ENCODE assay signal across 8 cellular contexts in the genomic region with DNA sequence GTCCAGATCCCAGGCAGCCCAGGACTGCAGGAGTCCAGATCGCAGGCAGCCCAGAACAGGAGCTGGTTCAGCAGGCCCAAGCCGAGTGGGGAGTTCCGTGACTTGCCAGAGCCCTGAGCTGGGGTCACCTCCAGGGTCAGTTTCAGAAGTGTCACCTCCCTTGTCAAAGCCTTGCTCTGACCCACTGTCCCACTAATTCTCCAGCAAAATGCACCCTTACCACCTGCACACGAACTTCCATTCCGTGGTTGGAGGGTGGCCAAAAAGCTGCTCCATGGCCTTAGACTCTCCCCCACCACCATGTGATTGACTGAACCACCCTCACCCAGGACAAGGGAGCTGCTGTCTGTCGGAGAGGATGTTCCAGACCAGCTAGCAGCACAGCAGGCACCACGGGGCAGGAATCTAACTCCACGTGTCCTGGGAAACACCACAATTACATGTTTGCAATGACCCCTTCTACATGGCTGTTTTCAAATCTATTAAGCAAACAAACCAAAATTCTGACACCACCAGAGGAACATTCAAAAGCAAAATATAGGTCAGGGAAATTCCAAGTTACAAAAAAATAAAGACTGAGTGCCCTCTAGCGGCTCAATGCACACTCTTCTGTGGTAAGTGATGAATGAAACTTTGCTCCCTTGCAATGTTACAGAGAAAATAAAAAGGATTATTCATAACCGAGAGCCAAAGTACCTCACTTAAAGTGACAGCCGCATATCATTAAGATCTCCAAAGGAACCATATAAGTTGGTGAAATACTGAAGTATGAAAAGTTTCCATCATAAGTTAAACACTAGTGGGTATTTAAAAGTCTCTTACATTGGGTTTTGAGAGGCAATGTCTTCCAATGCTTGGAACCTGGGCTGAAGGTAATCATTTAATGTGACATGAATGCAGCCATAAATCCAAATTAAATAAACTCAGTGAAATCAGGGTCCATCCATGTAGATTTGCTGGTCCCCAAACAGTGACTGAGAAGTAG.
A peak's percentile ranks its signal among the peaks of the same experiment; 100 is the strongest.
DNase-seq lines count a peak whose midpoint lies in the region; ATAC-seq, FAIRE-seq and TF ChIP-seq lines count a peak whose summit lies in the region.

No MANE protein-coding gene starts in this region.

- intact Hi-C loops in heart right ventricle (cut with DNase I) (loop anchor here in 5 of 10 donors (1.0 to 10.0 kb wide), 4 partner anchors 404 to 1261 kb away; a partner anchor contains a TSS), sigmoid colon (cut with DNase I) (loop anchor here (10.0 kb wide), 1 partner anchor 411 kb away; no protein-coding TSS in a partner anchor)

- CTCF ChIA-PET in CD8-positive, alpha-beta memory T cell (lab: Charles Lee) = interaction anchor here (1.1 kb wide), 1 partner anchor 9 kb away, joined by 3 read pairs; no protein-coding TSS in a partner anchor

- 50 to 54% methylated on average over 11 of the region's 11 CpGs for WGBS in heart right ventricle, 2 donors
- 45 to 60% methylated on average over 11 of the region's 11 CpGs for WGBS in sigmoid colon, 2 donors

- peaks cover 0 to 2% (median 0%) of the 10 kb centered on the region in 3 donors for H3K36me3 Mint-ChIP-seq in CD8-positive, alpha-beta memory T cell

- H3K9me3 Mint-ChIP-seq in CD8-positive, alpha-beta memory T cell = no peaks in the 10 kb centered on the region

- TF ChIP-seq CTCF in heart right ventricle (IDR thresholded peaks at IDR 0.05) = peak; percentile 27 to 74 (median 64)
- TF ChIP-seq CTCF in sigmoid colon (IDR thresholded peaks at IDR 0.05) = peak in 3 of 4 experiments; percentile 25 to 57 (median 43)

- H3K36me3 ChIP-seq in heart right ventricle (peaks cover 0 to 4% (median 0%) of the 10 kb centered on the region in 9 donors), sigmoid colon (no peaks in the 10 kb centered on the region)
- H3K36me3 ChIP-seq in CD8-positive, alpha-beta memory T cell (ENCODE audit: insufficient read depth, low read length) = no peaks in the 10 kb centered on the region

- DNase-seq in GM04503 (ENCODE audit: low read depth) (peak; percentile 12), NCI-H460 (ENCODE audit: extremely low read depth, low read depth) (peak; percentile 8), amniotic stem cell (lab: John Stamatoyannopoulos, UW) (peak; percentile 52), heart right ventricle (no peak), sigmoid colon (no peak)
- no peak for DNase-seq in activated effector memory CD4-positive, alpha-beta T cell treated with anti-CD3 and anti-CD28 coated beads, Interleukin-2, amount 50 U/mL, for 16 hours
- no peak for DNase-seq in CD8-positive, alpha-beta memory T cell

- H3K4me1 Mint-ChIP-seq in CD8-positive, alpha-beta memory T cell = peaks cover 6% of the 10 kb centered on the region in 3 donors

- H3K27me3 Mint-ChIP-seq in CD8-positive, alpha-beta memory T cell = no peaks in the 10 kb centered on the region

- peak in 5 of 8 donors; percentile 27 to 61 (median 53) for ATAC-seq in heart right ventricle

- H3K27ac Mint-ChIP-seq in CD8-positive, alpha-beta memory T cell = peak overlapping the region in 1 of 8 donors; percentile 9

- no peak overlapping the region for H3K27ac ChIP-seq in heart right ventricle
- no peak overlapping the region for H3K27ac ChIP-seq in sigmoid colon
- no peak overlapping the region for H3K27ac ChIP-seq in CD8-positive, alpha-beta memory T cell (ENCODE audit: low read depth, low read length)

- H3K27me3 ChIP-seq in heart right ventricle (no peaks in the 10 kb centered on the region), sigmoid colon (no peaks in the 10 kb centered on the region)
- H3K27me3 ChIP-seq in CD8-positive, alpha-beta memory T cell (ENCODE audit: insufficient read depth, low read length, poor library complexity, severe bottlenecking) = no peaks in the 10 kb centered on the region

- no peak overlapping the region for H3K4me3 ChIP-seq in heart right ventricle
- H3K4me3 ChIP-seq in sigmoid colon = no peak overlapping the region
- H3K4me3 ChIP-seq in CD8-positive, alpha-beta memory T cell (ENCODE audit: low read length) = no peak overlapping the region

- no peaks in the 10 kb centered on the region for H3K9me3 ChIP-seq in heart right ventricle
- H3K9me3 ChIP-seq in sigmoid colon = no peaks in the 10 kb centered on the region
- no peaks in the 10 kb centered on the region for H3K9me3 ChIP-seq in CD8-positive, alpha-beta memory T cell (ENCODE audit: low read length)

- H3K4me1 ChIP-seq in heart right ventricle (peaks cover 0 to 6% (median 0%) of the 10 kb centered on the region in 9 donors), sigmoid colon (peaks cover 0 to 6% (median 0%) of the 10 kb centered on the region in 4 donors)
- H3K4me1 ChIP-seq in CD8-positive, alpha-beta memory T cell (ENCODE audit: insufficient read depth, low read length) = no peaks in the 10 kb centered on the region

- H3K4me3 Mint-ChIP-seq in CD8-positive, alpha-beta memory T cell = no peak overlapping the region

- no peak for TF ChIP-seq EP300 in sigmoid colon (IDR thresholded peaks at IDR 0.05)

- no peak for TF ChIP-seq POLR2A in sigmoid colon (IDR thresholded peaks at IDR 0.05)

- peak; percentile 96 for FAIRE-seq in A204.1 (lab: Jason Lieb, UNC)

- POLR2A ChIA-PET in CD8-positive, alpha-beta memory T cell (lab: Charles Lee) = no interaction called here

Comparison
In these comparisons a context has a peak if more than half of its experiments do, and no peak if none do; other contexts are left out.
1. DNase-seq: peak in GM04503 (single experiment), NCI-H460 (single experiment) and amniotic stem cell (single experiment); none in heart right ventricle (0 of 2), sigmoid colon (single experiment), activated effector memory CD4-positive, alpha-beta T cell treated with anti-CD3 and anti-CD28 coated beads, Interleukin-2, amount 50 U/mL, for 16 hours (single experiment) and CD8-positive, alpha-beta memory T cell (0 of 5).